In the genomic region with DNA sequence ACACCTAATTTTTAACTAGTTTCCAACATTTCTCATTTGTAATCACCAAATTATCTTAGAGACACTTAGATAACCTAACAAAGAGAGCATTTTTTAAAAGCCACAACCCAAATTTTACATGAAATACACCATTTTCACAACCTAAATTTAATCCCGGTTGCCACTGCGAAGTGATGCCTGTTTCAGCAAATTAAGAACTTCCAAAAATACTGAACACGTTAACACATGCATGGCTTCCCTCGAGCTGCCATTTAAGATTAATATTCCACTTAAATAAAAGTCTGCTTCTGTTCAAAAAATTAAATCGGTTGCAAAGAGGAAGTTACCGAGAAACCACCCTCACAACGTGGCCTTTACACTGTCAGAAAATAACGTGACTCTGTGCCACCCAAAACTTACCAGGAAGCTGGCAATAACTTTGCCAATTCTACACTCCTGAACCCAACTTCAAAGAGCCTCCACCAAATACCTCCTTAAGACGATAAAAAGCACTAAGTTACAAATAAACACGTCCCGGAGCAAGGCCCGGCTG, we compare ENCODE assay signal across 8 cellular contexts. TPM values are rescaled to one million over a fixed set of nuclear protein-coding genes. Genes with fewer than 3 reads are reported as not detected.
DNase-seq lines count a peak whose midpoint lies in the region; ATAC-seq and TF ChIP-seq lines count a peak whose summit lies in the region.

No MANE protein-coding gene starts in this region.

- H3K36me3 Mint-ChIP-seq in CD8-positive, alpha-beta T cell: peaks cover 27% of the 10 kb centered on the region

- no peaks in the 10 kb centered on the region for H3K27me3 Mint-ChIP-seq in CD8-positive, alpha-beta T cell (ENCODE audit: low read depth)

- POLR2A ChIA-PET in CD8-positive, alpha-beta T cell (lab: Charles Lee): interaction anchor here (0.7 to 7.0 kb wide), 7 partner anchors 11 to 232 kb away, joined by 3 to 199 read pairs (median 3); no protein-coding TSS in a partner anchor

- DNase-seq in CD8-positive, alpha-beta T cell: peak in 3 of 7 experiments; percentile 26 to 39 (median 27)
- DNase-seq in HL-60 (ENCODE audit: low read depth in 1 of 2, low spot score in 1 of 2) (peak; percentile 60 to 62), WERI-Rb-1 (no peak), fibroblast of pulmonary artery (ENCODE audit: low read depth) (no peak), pons (ENCODE audit: low spot score) (peak; percentile 58), T1000 (lab: John Stamatoyannopoulos, UW) (no peak)
- DNase-seq in activated CD4-positive, CD25-positive, alpha-beta regulatory T cell treated with anti-CD3 and anti-CD28 coated beads, Interleukin-2, amount 50 U/mL, for 72 hours: no peak

- H3K4me1 ChIP-seq in CD8-positive, alpha-beta T cell (ENCODE audit: insufficient read depth, low read length): peaks cover 56% of the 10 kb centered on the region

- peak overlapping the region; percentile 99 for H3K4me3 Mint-ChIP-seq in CD8-positive, alpha-beta T cell

- no peak for TF ChIP-seq CTCF in CD8-positive, alpha-beta T cell (IDR thresholded peaks at IDR 0.05)
- no peak for TF ChIP-seq CTCF in HL-60 (IDR thresholded peaks at IDR 0.05; ENCODE audit: insufficient read depth, low read length)
- TF ChIP-seq CTCF in WERI-Rb-1 (IDR thresholded peaks at IDR 0.05; ENCODE audit: low read depth, low read length): no peak
- TF ChIP-seq CTCF in fibroblast of pulmonary artery (IDR thresholded peaks at IDR 0.05; ENCODE audit: low read length, missing control alignments): no peak

- CTCF ChIA-PET in CD8-positive, alpha-beta T cell (lab: Charles Lee): interaction anchor here (1.1 to 7.3 kb wide), 4 partner anchors 144 to 218 kb away, joined by 3 to 65 read pairs (median 12); no protein-coding TSS in a partner anchor

- no peak for ATAC-seq in CD8-positive, alpha-beta T cell
- no peak for ATAC-seq in GM19455 (IDR thresholded peaks at IDR 0.05; ENCODE audit: unreplicated experiment)

- H3K9me3 ChIP-seq in CD8-positive, alpha-beta T cell (ENCODE audit: low read length): no peaks in the 10 kb centered on the region
- no peaks in the 10 kb centered on the region for H3K9me3 ChIP-seq in WERI-Rb-1 (ENCODE audit: severe bottlenecking)

- no peaks in the 10 kb centered on the region for H3K9me3 Mint-ChIP-seq in CD8-positive, alpha-beta T cell

- H3K36me3 ChIP-seq in CD8-positive, alpha-beta T cell (ENCODE audit: insufficient read depth, low read length): no peaks in the 10 kb centered on the region
- H3K36me3 ChIP-seq in WERI-Rb-1: peaks cover 18% of the 10 kb centered on the region

- H3K4me3 ChIP-seq in CD8-positive, alpha-beta T cell (ENCODE audit: low read depth, low read length): peak overlapping the region; percentile 93
- peak overlapping the region; percentile 49 for H3K4me3 ChIP-seq in HL-60 (replicated peaks; ENCODE audit: insufficient read depth, low read length)
- H3K4me3 ChIP-seq in WERI-Rb-1 (ENCODE audit: low read depth, low read length): peak overlapping the region; percentile 99
- H3K4me3 ChIP-seq in fibroblast of pulmonary artery (replicated peaks; ENCODE audit: low read depth, low read length): peak overlapping the region; percentile 80

- H3K27me3 ChIP-seq in CD8-positive, alpha-beta T cell (ENCODE audit: insufficient read depth, low read length): no peaks in the 10 kb centered on the region
- H3K27me3 ChIP-seq in HL-60 (ENCODE audit: insufficient read depth, poor library complexity, severe bottlenecking) (no peaks in the 10 kb centered on the region), WERI-Rb-1 (ENCODE audit: insufficient read depth, low read depth, severe bottlenecking) (no peaks in the 10 kb centered on the region)

- H3K4me1 Mint-ChIP-seq in CD8-positive, alpha-beta T cell (ENCODE audit: low read depth): peaks cover 65% of the 10 kb centered on the region

- peak overlapping the region; percentile 99 for H3K27ac Mint-ChIP-seq in CD8-positive, alpha-beta T cell

- peak overlapping the region; percentile 81 for H3K27ac ChIP-seq in CD8-positive, alpha-beta T cell (ENCODE audit: low read depth, low read length)
- H3K27ac ChIP-seq in HL-60 (replicated peaks) (peak overlapping the region; percentile 99), WERI-Rb-1 (peak overlapping the region; percentile 99)

- intact Hi-C loops in CD8-positive, alpha-beta T cell (cut with DNase I, micrococcal nuclease): loop anchor here (2.0 to 10.0 kb wide), 13 partner anchors 15 to 1189 kb away; no protein-coding TSS in a partner anchor

RNA-seq across cellular contexts. Expression of gene TBL1XR1, which starts 1.3 kb away (rescaled TPM):
- total RNA-seq in CD8-positive, alpha-beta T cell: 10 to 100 TPM; 64.8 to 68.4 TPM

Comparison
In these comparisons a context has a peak if more than half of its experiments do, and no peak if none do; other contexts are left out.
1. DNase-seq: peak in HL-60 (2 of 2) and pons (single experiment); none in WERI-Rb-1 (single experiment), fibroblast of pulmonary artery (single experiment), T1000 (single experiment) and activated CD4-positive, CD25-positive, alpha-beta regulatory T cell treated with anti-CD3 and anti-CD28 coated beads, Interleukin-2, amount 50 U/mL, for 72 hours (single experiment).
2. H3K4me3 ChIP-seq: peak in every context shown above with its lines; median percentile 99 in WERI-Rb-1; 93 in CD8-positive, alpha-beta T cell; 80 in fibroblast of pulmonary artery; 49 in HL-60.
3. Peak in every context shown above with its lines, with median percentiles within 50 percentile points of each other: H3K27ac ChIP-seq.